Comparison of ENCODE assay signal across 20 cellular contexts in the genomic region with DNA sequence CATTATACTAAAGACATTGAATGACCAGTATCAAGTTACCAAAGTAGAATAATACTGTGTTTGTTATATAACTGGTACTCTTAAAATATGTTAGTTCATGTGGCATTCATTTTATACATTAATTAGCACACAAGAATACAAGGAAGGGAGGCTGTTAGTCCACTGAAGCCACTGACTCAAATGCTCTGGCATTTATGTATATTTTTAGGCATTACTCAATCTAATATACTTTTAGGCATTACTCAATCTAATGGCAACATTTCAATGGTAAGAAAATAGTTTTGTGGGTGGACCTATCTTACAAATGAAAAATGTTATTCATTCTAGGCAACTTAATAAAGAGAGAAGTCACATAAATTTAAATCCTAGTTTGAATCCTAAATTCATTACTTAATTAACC.
DNase-seq lines count a peak whose midpoint lies in the region; ATAC-seq, FAIRE-seq and TF ChIP-seq lines count a peak whose summit lies in the region.
"Had no signal": no experiment of that assay in that cellular context is flagged by ENCODE, and none has a peak within 500 bp of the region (broad histone marks: within the 10 kb centered on the region; RNA-seq: fewer than 3 reads in every experiment).

No MANE protein-coding gene starts in this region.

- H3K4me1 ChIP-seq in PC-3 (ENCODE audit: insufficient read depth, low read length) (no peaks in the 10 kb centered on the region), testis (no peaks in the 10 kb centered on the region), neuronal stem cell (ENCODE audit: control insufficient read depth in 2 of 2, insufficient read depth in 1 of 2, low read depth in 1 of 2, low read length in 2 of 2) (no peaks in the 10 kb centered on the region)

- no peaks in the 10 kb centered on the region for H4K20me1 ChIP-seq in PC-3 (ENCODE audit: low read length)

- no peak overlapping the region for H3K18ac ChIP-seq in neuronal stem cell (ENCODE audit: low read length)

- TF ChIP-seq CTCF in PC-3 (conservative IDR thresholded peaks at IDR 0.05; ENCODE audit: low read depth, low read length): no peak
- no peak for TF ChIP-seq CTCF in bronchial epithelial cell (IDR thresholded peaks at IDR 0.05; ENCODE audit: insufficient read depth, low read length, severe bottlenecking)
- no peak for TF ChIP-seq CTCF in testis (IDR thresholded peaks at IDR 0.05)

- no peak for TF ChIP-seq POLR2A in testis (IDR thresholded peaks at IDR 0.05)

- no peak for ATAC-seq in PC-3
- ATAC-seq in stimulated activated naive CD8-positive, alpha-beta T cell treated with anti-CD3 and anti-CD28 coated beads, Interleukin-15, Interleukin-2, amounts not matched to agents 100 U/mL and 50 U/mL, for 24 hours: no peak

- no TSS peak for BruUV-seq in PC-3 (replicated peaks; lab: Mats Ljungman, UMichigan)

- H2BK12ac ChIP-seq in neuronal stem cell (ENCODE audit: low read length): no peak overlapping the region

- DNase-seq in COLO829 (ENCODE audit: low spot score) (peak; percentile 54), PC-3 (peak; percentile 23), bronchial epithelial cell (ENCODE audit: low read depth) (peak; percentile 72), fibroblast of the conjunctiva (ENCODE audit: low read depth) (peak; percentile 20), testis (no peak), neuronal stem cell (ENCODE audit: low spot score) (no peak)
- DNase-seq in stimulated activated naive CD8-positive, alpha-beta T cell treated with anti-CD3 and anti-CD28 coated beads, Interleukin-15, Interleukin-2, amounts not matched to agents 100 U/mL and 50 U/mL, for 24 hours: no peak
- no peak for DNase-seq in central memory CD4-positive, alpha-beta T cell
- DNase-seq: CD4-positive, alpha-beta T cell; DMS153; GF-D8; NCI-H1417 treated with DMSO at 0.1 percent for 48 hours; NCI-H187 treated with DMSO at 0.1 percent for 48 hours; NCI-H2227 treated with DMSO at 0.1 percent for 48 hours; NCI-H510A treated with DMSO at 0.1 percent for 48 hours; NCI-H774; OCI-M1; RPMI8226 had no signal

- no peak overlapping the region for H2BK120ac ChIP-seq in neuronal stem cell (ENCODE audit: low read depth, low read length)

- no peak overlapping the region for H3K9ac ChIP-seq in PC-3 (ENCODE audit: low read length)
- H3K9ac ChIP-seq in neuronal stem cell (ENCODE audit: low read depth, low read length, poor library complexity): no peak overlapping the region

- no peak overlapping the region for H3K23ac ChIP-seq in neuronal stem cell (ENCODE audit: low read depth, low read length, poor library complexity)

- H3K4me3 ChIP-seq in PC-3 (ENCODE audit: low read length) (no peak overlapping the region), bronchial epithelial cell (ENCODE audit: low read depth, low read length) (no peak overlapping the region), testis (no peak overlapping the region), neuronal stem cell (ENCODE audit: low read length in 2 of 2) (no peak overlapping the region)

- H3K79me2 ChIP-seq in PC-3 (ENCODE audit: low read length): no peaks in the 10 kb centered on the region

- no peaks in the 10 kb centered on the region for H3K9me2 ChIP-seq in PC-3 (replicated peaks; ENCODE audit: low read length)

- no peaks in the 10 kb centered on the region for H3F3A ChIP-seq in PC-3 (ENCODE audit: low read length, unreplicated experiment)

- no peaks in the 10 kb centered on the region for H3K9me3 ChIP-seq in PC-3 (ENCODE audit: low read length)
- no peaks in the 10 kb centered on the region for H3K9me3 ChIP-seq in testis
- peaks cover 0 to 2% of the 10 kb centered on the region in 2 donors for H3K9me3 ChIP-seq in neuronal stem cell (replicated peaks in 1 of 2; ENCODE audit: control insufficient read depth in 2 of 2, insufficient read depth in 1 of 2, low read depth in 1 of 2, low read length in 2 of 2)

- H3K14ac ChIP-seq in neuronal stem cell (ENCODE audit: low read length): no peak overlapping the region

- no peak overlapping the region for H4K91ac ChIP-seq in neuronal stem cell (ENCODE audit: low read depth, low read length, poor library complexity)

- H3K27ac ChIP-seq in PC-3 (ENCODE audit: low read length) (no peak overlapping the region), testis (no peak overlapping the region), neuronal stem cell (replicated peaks; ENCODE audit: low read length) (no peak overlapping the region)

- H3K4me2 ChIP-seq in PC-3 (ENCODE audit: low read length) (no peak overlapping the region), neuronal stem cell (ENCODE audit: insufficient read depth, low read length, poor library complexity, severe bottlenecking) (no peak overlapping the region)

- POLR2A ChIA-PET in PC-3 (lab: Charles Lee; ENCODE audit: unreplicated experiment): no interaction called here

- H3K79me1 ChIP-seq in neuronal stem cell (ENCODE audit: low read depth, low read length): no peaks in the 10 kb centered on the region

- no peak for FAIRE-seq in bronchial epithelial cell (lab: Jason Lieb, UNC)
- FAIRE-seq: GM12891, H1 had no signal

- no peak overlapping the region for H3K4ac ChIP-seq in neuronal stem cell (ENCODE audit: low read length)

- H2BK15ac ChIP-seq in neuronal stem cell (ENCODE audit: low read length): no peak overlapping the region

- CTCF ChIA-PET in PC-3 (lab: Charles Lee): no interaction called here

- H3K36me3 ChIP-seq in PC-3 (ENCODE audit: low read depth, low read length) (no peaks in the 10 kb centered on the region), bronchial epithelial cell (ENCODE audit: control insufficient read depth, insufficient read depth, low read length) (no peaks in the 10 kb centered on the region), testis (ENCODE audit: low read depth, missing control alignments) (no peaks in the 10 kb centered on the region), neuronal stem cell (replicated peaks in 1 of 2; ENCODE audit: control insufficient read depth in 2 of 2, insufficient read depth in 2 of 2, low read length in 2 of 2) (no peaks in the 10 kb centered on the region)

- no peak overlapping the region for H2AFZ ChIP-seq in PC-3 (ENCODE audit: low read length)
- no peak overlapping the region for H2AFZ ChIP-seq in neuronal stem cell (ENCODE audit: low read length)

- no peak overlapping the region for H4K8ac ChIP-seq in neuronal stem cell (ENCODE audit: low read depth, low read length)

- no peak overlapping the region for H2AK5ac ChIP-seq in neuronal stem cell (ENCODE audit: low read depth, low read length)

- no peak overlapping the region for H2BK5ac ChIP-seq in neuronal stem cell (ENCODE audit: low read length)

- no peaks in the 10 kb centered on the region for H3K27me3 ChIP-seq in PC-3 (ENCODE audit: low read length)
- H3K27me3 ChIP-seq in bronchial epithelial cell (ENCODE audit: control insufficient read depth, insufficient read depth, low read length): no peaks in the 10 kb centered on the region
- H3K27me3 ChIP-seq in testis: no peaks in the 10 kb centered on the region
- H3K27me3 ChIP-seq in neuronal stem cell (ENCODE audit: control insufficient read depth in 3 of 3, insufficient read depth in 3 of 3, low read depth in 1 of 3, low read length in 3 of 3): no peaks in the 10 kb centered on the region

- intact Hi-C loops in PC-3 (cut with micrococcal nuclease): no loop called here
- intact Hi-C loops in testis (cut with DNase I; ENCODE audit: low total_unique reads): no loop called here

Comparison
In these comparisons a context has a peak if more than half of its experiments do, and no peak if none do; other contexts are left out.
1. DNase-seq: peak in COLO829 (single experiment), PC-3 (single experiment), bronchial epithelial cell (single experiment) and fibroblast of the conjunctiva (single experiment); none in testis (single experiment), stimulated activated naive CD8-positive, alpha-beta T cell treated with anti-CD3 and anti-CD28 coated beads, Interleukin-15, Interleukin-2, amounts not matched to agents 100 U/mL and 50 U/mL, for 24 hours (single experiment), neuronal stem cell (single experiment) and central memory CD4-positive, alpha-beta T cell (single experiment).